ENCODE assay signal across 1 cellular context in the genomic region with DNA sequence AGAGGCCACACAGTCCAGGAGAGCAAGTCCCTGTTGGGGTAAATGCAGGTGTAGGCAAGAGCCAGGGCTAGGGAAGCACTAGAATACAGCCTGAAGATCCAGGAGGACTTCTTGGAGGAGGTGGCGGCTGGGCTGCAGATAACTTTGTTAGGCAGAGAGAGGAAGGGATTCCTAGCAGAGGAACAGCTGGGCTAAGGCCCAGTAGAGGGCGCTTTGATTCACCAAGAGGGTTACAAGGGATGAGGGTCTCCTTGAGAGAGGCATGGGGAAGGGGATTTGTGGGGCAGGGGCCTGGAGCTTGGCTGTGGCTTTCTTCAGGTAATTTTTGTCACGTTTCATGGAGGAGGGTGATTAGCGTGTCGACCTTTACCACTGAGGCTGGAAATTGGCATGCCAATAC. TPM values are rescaled to one million over a fixed set of nuclear protein-coding genes. Genes with fewer than 3 reads are reported as not detected.
"Had no signal": no experiment of that assay in that cellular context is flagged by ENCODE, and none has a peak within 500 bp of the region (broad histone marks: within the 10 kb centered on the region; RNA-seq: fewer than 3 reads in every experiment).

No MANE protein-coding gene starts in this region.

RNA-seq across cellular contexts. Expression of gene LRRC75B, which starts 28.4 kb away (rescaled TPM):
- total RNA-seq: OCI-LY7 had no signal
